In genomic region chr12:65778268-65779090, GRCh38 we compare ENCODE assay signal across 15 cellular contexts. TPM values are rescaled to one million over a fixed set of nuclear protein-coding genes. Genes with fewer than 3 reads are reported as not detected.
DNase-seq lines count a peak whose midpoint lies in the region; ATAC-seq and TF ChIP-seq lines count a peak whose summit lies in the region.
"Had no signal": no experiment of that assay in that cellular context is flagged by ENCODE, and none has a peak within 500 bp of the region (broad histone marks: within the 10 kb centered on the region; RNA-seq: fewer than 3 reads in every experiment).

No MANE protein-coding gene starts in this region.

- BruUV-seq in HCT116 (replicated peaks; lab: Mats Ljungman, UMichigan), result no TSS peak

- H3K9ac ChIP-seq in HCT116 (ENCODE audit: low read length), result peak overlapping the region; percentile 47

- no peaks in the 10 kb centered on the region for H3K27me3 ChIP-seq in HCT116 (ENCODE audit: insufficient read depth, low read length)
- H3K27me3 ChIP-seq: thyroid gland had no signal

- no peak for TF ChIP-seq RAD21 in HCT116 (IDR thresholded peaks at IDR 0.05; ENCODE audit: low read depth)

- TF ChIP-seq POLR2A in HCT116 (IDR thresholded peaks at IDR 0.05; ENCODE audit: borderline replicate concordance, extremely low read depth, insufficient read depth, insufficient read length), result no peak

- CTCF ChIA-PET in HCT116 (lab: Charles Lee), result interaction anchor here (0.6 kb wide), 1 partner anchor 205 kb away, joined by 4 read pairs; no protein-coding TSS in a partner anchor

- H3K4me2 ChIP-seq in HCT116 (ENCODE audit: low read length), result peak overlapping the region; percentile 61

- H3K27ac ChIP-seq in HCT116 (ENCODE audit: low read depth, low read length), result peak overlapping the region; percentile 82; the same call in 1 of the 2 replicates
- H3K27ac ChIP-seq: adrenal gland, Peyer's patch, skin epidermis, thyroid gland had no signal

- TF ChIP-seq CTCF in HCT116 (IDR thresholded peaks at IDR 0.05 in 2 of 3, conservative IDR thresholded peaks at IDR 0.05 in 1 of 3; ENCODE audit: borderline replicate concordance in 1 of 3, insufficient read depth in 1 of 3, low read depth in 2 of 3, low read length in 2 of 3) (no peak), astrocyte of the cerebellum (IDR thresholded peaks at IDR 0.05; ENCODE audit: low read depth, low read length, missing control alignments) (no peak)

- in situ Hi-C loops in astrocyte of the cerebellum (cut with HindIII; ENCODE audit: low sequenced_read_pairs), result no loop called here

- H3K36me3 ChIP-seq in HCT116 (ENCODE audit: control insufficient read depth in 1 of 2, insufficient read depth in 2 of 2, low read length in 2 of 2), result no peaks in the 10 kb centered on the region
- H3K36me3 ChIP-seq: adrenal gland, Peyer's patch, thyroid gland had no signal

- DNase-seq in A172 (ENCODE audit: low spot score), result peak; percentile 19
- no peak for DNase-seq in HCT116 (ENCODE audit: low read depth, low spot score)
- peak; percentile 62 for DNase-seq in astrocyte of the cerebellum (ENCODE audit: low read depth)
- DNase-seq in iris pigment epithelial cell (ENCODE audit: low read depth), result peak; percentile 47
- no peak for DNase-seq in DMS153 (lab: John Stamatoyannopoulos, UW)
- DNase-seq in SK-N-DZ (ENCODE audit: low spot score), result no peak
- no peak for DNase-seq in DMS 273 treated with DMSO at 0.1 percent for 48 hours (lab: John Stamatoyannopoulos, UW)
- DNase-seq: adrenal gland; effector CD8-positive, alpha-beta T cell; GDM1; NCI-H446; Peyer's patch; thyroid gland had no signal

- ATAC-seq in HCT116, result peak; percentile 52
- ATAC-seq in HG03108 (IDR thresholded peaks at IDR 0.05; ENCODE audit: unreplicated experiment), result no peak

- H4K20me1 ChIP-seq in HCT116 (ENCODE audit: insufficient read depth), result no peaks in the 10 kb centered on the region

- intact Hi-C loops in HCT116 (cut with micrococcal nuclease), result no loop called here

- peaks cover 47 to 60% of the 10 kb centered on the region in 2 experiments for H3K4me1 ChIP-seq in HCT116 (ENCODE audit: control insufficient read depth in 1 of 2, insufficient read depth in 2 of 2, low read length in 2 of 2)
- H3K4me1 ChIP-seq: adrenal gland, Peyer's patch, thyroid gland had no signal

- RAD21 ChIA-PET in HCT116 (lab: Charles Lee; ENCODE audit: low non-redundant PET in 1 of 2, low total read pairs in 2 of 2, uncharacterized antibody in 2 of 2, unreplicated experiment in 2 of 2), result no interaction called here

- H3K79me2 ChIP-seq in HCT116 (ENCODE audit: insufficient read depth, low read length), result no peaks in the 10 kb centered on the region

- H3K9me2 ChIP-seq in HCT116 (ENCODE audit: insufficient read depth), result no peaks in the 10 kb centered on the region

- no peaks in the 10 kb centered on the region for H3K9me3 ChIP-seq in HCT116 (ENCODE audit: control insufficient read depth in 1 of 2, insufficient read depth in 1 of 2, low read depth in 1 of 2, low read length in 2 of 2)
- H3K9me3 ChIP-seq: adrenal gland, Peyer's patch, thyroid gland had no signal

- peak overlapping the region in 1 of 2 experiments; percentile 15; a peak in 1 of 4 replicates for H3K4me3 ChIP-seq in HCT116 (replicated peaks in 1 of 2; ENCODE audit: low read depth in 1 of 2, low read length in 2 of 2)
- H3K4me3 ChIP-seq in astrocyte of the cerebellum (ENCODE audit: low read depth, low read length), result no peak overlapping the region
- H3K4me3 ChIP-seq: adrenal gland, Peyer's patch, skin epidermis, thyroid gland had no signal

- peak overlapping the region; percentile 49 for H2AFZ ChIP-seq in HCT116 (ENCODE audit: low read depth, low read length, poor library complexity, severe bottlenecking)

- POLR2A ChIA-PET in HCT116 (lab: Charles Lee), result interaction anchor here (1.3 kb wide), 1 partner anchor 9 kb away, joined by 3 read pairs; no protein-coding TSS in a partner anchor

TF ChIP-seq in HCT116, 20 proteins besides CTCF, POLR2A, EP300 and RAD21:
- no peak for TF ChIP-seq EZH2phosphoT487 (IDR thresholded peaks at IDR 0.05; ENCODE audit: borderline replicate concordance)
TF ChIP-seq in HCT116: peak in this region for 0.

RNA-seq across cellular contexts. Expression of gene HMGA2, which starts 45.8 kb away (rescaled TPM):
- 0.77 and 2.8 TPM in 2 replicates for total RNA-seq in A172 (2014; rRNA removed; shearing (Covaris generic))
- total RNA-seq in HCT116 (2021; ENCODE audit: unreplicated experiment), result 215 TPM
- 53.9 and 72.1 TPM in 2 replicates for polyA plus RNA-seq in HCT116 (2012)
- polyA plus RNA-seq in SK-N-DZ (2014; cell fraction: cytosol; rRNA removed), result not detected in 2 replicates
- polyA plus RNA-seq in SK-N-DZ (2014; cell fraction: nucleus; rRNA removed), result not detected in 2 replicates

Comparison
In these comparisons a context has a peak if more than half of its experiments do, and no peak if none do; other contexts are left out.
1. DNase-seq: peak in A172 (single experiment), astrocyte of the cerebellum (single experiment) and iris pigment epithelial cell (single experiment); none in HCT116 (single experiment), DMS153 (single experiment), SK-N-DZ (single experiment) and DMS 273 treated with DMSO at 0.1 percent for 48 hours (single experiment).
2. RNA of gene HMGA2, which starts 45.8 kb away (total RNA-seq): 215 TPM in HCT116 (single experiment); 0.77 to 2.8 TPM in A172; every median in the first group is over 10 times any median in the second.